Comparison of ENCODE assay signal across 9 cellular contexts in genomic region chr20:29079769-29080690, GRCh38.
DNase-seq lines count a peak whose midpoint lies in the region; ATAC-seq and TF ChIP-seq lines count a peak whose summit lies in the region.
"Had no signal": no experiment of that assay in that cellular context is flagged by ENCODE, and none has a peak within 500 bp of the region (broad histone marks: within the 10 kb centered on the region; RNA-seq: fewer than 3 reads in every experiment).

No MANE protein-coding gene starts in this region.

- no peaks in the 10 kb centered on the region for H4K20me1 ChIP-seq in MM.1S (ENCODE audit: insufficient read depth, low read length)

- H3K36me3 ChIP-seq in MM.1S (replicated peaks; ENCODE audit: insufficient read depth, low read length), result no peaks in the 10 kb centered on the region

- DNase-seq in ELF-1 (ENCODE audit: low read depth, low spot score) (peak; percentile 97), MM.1S (peak; percentile 76), sciatic nerve (ENCODE audit: low spot score) (peak; percentile 53), NCI-H69 (lab: John Stamatoyannopoulos, UW) (no peak), NCI-H82 treated with DMSO at 0.1 percent for 48 hours (lab: John Stamatoyannopoulos, UW; ENCODE audit: unreplicated experiment) (no peak)
- DNase-seq: hippocampal formation had no signal

- H3K4me1 ChIP-seq in MM.1S (ENCODE audit: low read length), result no peaks in the 10 kb centered on the region

- no peaks in the 10 kb centered on the region for H3F3A ChIP-seq in MM.1S (ENCODE audit: insufficient read depth, low read length)

- H2AFZ ChIP-seq in MM.1S (ENCODE audit: low read length), result 0 out of 2 replicates have a peak overlapping the region, but pooled peaks have one; percentile 26

- H3K27me3 ChIP-seq in MM.1S (replicated peaks; ENCODE audit: insufficient read depth, low read length), result no peaks in the 10 kb centered on the region

- no peak for TF ChIP-seq CTCF in MM.1S (IDR thresholded peaks at IDR 0.05; ENCODE audit: low read length)

- H3K9ac ChIP-seq in MM.1S (ENCODE audit: low read length), result peak overlapping the region; percentile 53; the same call in 1 of the 2 replicates

- no peaks in the 10 kb centered on the region for H3K9me3 ChIP-seq in MM.1S (replicated peaks; ENCODE audit: insufficient read depth, low read length)

- intact Hi-C loops in sciatic nerve (cut with DNase I), result no loop called here

- ATAC-seq in esophagus mucosa (peak; percentile 59), sciatic nerve (no peak), GM21515 (IDR thresholded peaks at IDR 0.05; ENCODE audit: unreplicated experiment) (no peak), HG02588 (IDR thresholded peaks at IDR 0.05; ENCODE audit: unreplicated experiment) (no peak)

- peak overlapping the region; percentile 41 for H3K4me3 ChIP-seq in MM.1S (ENCODE audit: low read length)

- H3K79me2 ChIP-seq in MM.1S (ENCODE audit: low read length), result no peaks in the 10 kb centered on the region

- no peak overlapping the region for H3K27ac ChIP-seq in MM.1S (ENCODE audit: low read length)

- H3K9me2 ChIP-seq in MM.1S (replicated peaks; ENCODE audit: insufficient read depth, low read length), result no peaks in the 10 kb centered on the region

- H3K4me2 ChIP-seq in MM.1S (ENCODE audit: low read depth, low read length), result no peak overlapping the region

Comparison
In these comparisons a context has a peak if more than half of its experiments do, and no peak if none do; other contexts are left out.
1. DNase-seq: peak in ELF-1 (single experiment), MM.1S (single experiment) and sciatic nerve (single experiment); none in NCI-H69 (single experiment) and NCI-H82 treated with DMSO at 0.1 percent for 48 hours (single experiment).